In genomic region chr3:18724456-18724855, GRCh38 we compare ENCODE assay signal across 17 cellular contexts.
DNase-seq lines count a peak whose midpoint lies in the region; TF ChIP-seq lines count a peak whose summit lies in the region.
"Had no signal": no experiment of that assay in that cellular context is flagged by ENCODE, and none has a peak within 500 bp of the region (broad histone marks: within the 10 kb centered on the region; RNA-seq: fewer than 3 reads in every experiment).

No MANE protein-coding gene starts in this region.

- H3K36me3 ChIP-seq in Loucy (ENCODE audit: insufficient read depth, low read length) (no peaks in the 10 kb centered on the region), neural progenitor cell (no peaks in the 10 kb centered on the region)
- H3K36me3 ChIP-seq: pancreas had no signal

- H3K4me3 ChIP-seq in Loucy (ENCODE audit: low read length, poor library complexity, severe bottlenecking) (no peak overlapping the region), neural progenitor cell (no peak overlapping the region)
- H3K4me3 ChIP-seq: A549, coronary artery, pancreas had no signal

- peaks cover 17% of the 10 kb centered on the region for H3K36me3 Mint-ChIP-seq in activated CD4-positive, alpha-beta T cell treated with anti-CD3 and anti-CD28 coated beads, Interleukin-2, amount 10 ng/mL, durations not matched to agents 24 days and 14 days (ENCODE audit: low read depth)
- peaks cover 9% of the 10 kb centered on the region for H3K36me3 Mint-ChIP-seq in activated naive CD8-positive, alpha-beta T cell
- H3K36me3 Mint-ChIP-seq in neural progenitor cell: no peaks in the 10 kb centered on the region

- peak; percentile 71 for DNase-seq in activated CD4-positive, alpha-beta T cell treated with anti-CD3 and anti-CD28 coated beads, Interleukin-2, amount 10 ng/mL, durations not matched to agents 24 days and 14 days
- no peak for DNase-seq in activated CD4-positive, alpha-beta T cell treated with anti-CD3 and anti-CD28 coated beads for 4 hours
- DNase-seq in neural progenitor cell (ENCODE audit: low spot score) (peak; percentile 16), SW 1271 (lab: John Stamatoyannopoulos, UW) (no peak), NCI-H82 (lab: John Stamatoyannopoulos, UW) (no peak), head of caudate nucleus (no peak)
- DNase-seq: DMS153; H9; NCI-H1436; NCI-H524 treated with DMSO at 0.1 percent for 48 hours; pancreas; stimulated activated naive CD4-positive, alpha-beta T cell treated with Interleukin-2 at 50 U/mL for 16 hours had no signal

- H3K4me2 ChIP-seq in Loucy (ENCODE audit: low read depth, low read length, poor library complexity, severe bottlenecking) (peak overlapping the region; percentile 66), neural progenitor cell (no peak overlapping the region)
- H3K4me2 ChIP-seq: A549 had no signal

- H3K79me2 ChIP-seq in Loucy (ENCODE audit: insufficient read depth, low read length) (no peaks in the 10 kb centered on the region), neural progenitor cell (ENCODE audit: low read depth) (no peaks in the 10 kb centered on the region)

- H3K4me1 ChIP-seq in Loucy (ENCODE audit: insufficient read depth, low read length, poor library complexity, severe bottlenecking): peaks cover 36% of the 10 kb centered on the region
- no peaks in the 10 kb centered on the region for H3K4me1 ChIP-seq in neural progenitor cell
- H3K4me1 ChIP-seq: A549, pancreas had no signal

- no peak overlapping the region for H3K9ac ChIP-seq in Loucy (ENCODE audit: low read depth, low read length, poor library complexity, severe bottlenecking)
- no peak overlapping the region for H3K9ac ChIP-seq in neural progenitor cell

- H2AFZ ChIP-seq in Loucy (ENCODE audit: low read length) (no peak overlapping the region), neural progenitor cell (replicated peaks) (no peak overlapping the region)

- no peaks in the 10 kb centered on the region for H3K9me2 ChIP-seq in Loucy (replicated peaks; ENCODE audit: low read depth, low read length)

- peaks cover 4% of the 10 kb centered on the region for H3K9me3 Mint-ChIP-seq in activated CD4-positive, alpha-beta T cell treated with anti-CD3 and anti-CD28 coated beads, Interleukin-2, amount 10 ng/mL, durations not matched to agents 24 days and 14 days
- no peaks in the 10 kb centered on the region for H3K9me3 Mint-ChIP-seq in activated naive CD8-positive, alpha-beta T cell (ENCODE audit: low read depth)
- H3K9me3 Mint-ChIP-seq in neural progenitor cell: no peaks in the 10 kb centered on the region
- H3K9me3 Mint-ChIP-seq: H9 had no signal

- H3K27ac Mint-ChIP-seq in activated CD4-positive, alpha-beta T cell treated with anti-CD3 and anti-CD28 coated beads, Interleukin-2, amount 10 ng/mL, durations not matched to agents 24 days and 14 days: peak overlapping the region; percentile 96
- peak overlapping the region; percentile 95 for H3K27ac Mint-ChIP-seq in activated naive CD8-positive, alpha-beta T cell
- H3K27ac Mint-ChIP-seq in neural progenitor cell: no peak overlapping the region
- H3K27ac Mint-ChIP-seq: H9 had no signal

- H3K9me3 ChIP-seq in Loucy (ENCODE audit: insufficient read depth, low read depth, low read length) (no peaks in the 10 kb centered on the region), neural progenitor cell (ENCODE audit: low read depth) (no peaks in the 10 kb centered on the region)
- H3K9me3 ChIP-seq: A549, pancreas had no signal

- H3K27ac ChIP-seq in neural progenitor cell: no peak overlapping the region
- H3K27ac ChIP-seq: A549, coronary artery, pancreas, VCaP had no signal

- intact Hi-C loops in activated CD4-positive, alpha-beta T cell treated with anti-CD3 and anti-CD28 coated beads, Interleukin-2, amount 10 ng/mL, durations not matched to agents 24 days and 14 days (cut with micrococcal nuclease): no loop called here
- intact Hi-C loops in head of caudate nucleus (cut with DNase I): no loop called here

- no peaks in the 10 kb centered on the region for H3F3A ChIP-seq in Loucy (ENCODE audit: low read depth)
- H3F3A ChIP-seq in neural progenitor cell (ENCODE audit: low read depth): no peaks in the 10 kb centered on the region

- H3K27me3 Mint-ChIP-seq in activated CD4-positive, alpha-beta T cell treated with anti-CD3 and anti-CD28 coated beads, Interleukin-2, amount 10 ng/mL, durations not matched to agents 24 days and 14 days: no peaks in the 10 kb centered on the region
- H3K27me3 Mint-ChIP-seq in activated naive CD8-positive, alpha-beta T cell: no peaks in the 10 kb centered on the region
- no peaks in the 10 kb centered on the region for H3K27me3 Mint-ChIP-seq in neural progenitor cell (ENCODE audit: insufficient read depth, low read depth)

- no peak for TF ChIP-seq CTCF in Loucy (conservative IDR thresholded peaks at IDR 0.05; ENCODE audit: low read length)
- TF ChIP-seq CTCF in neural progenitor cell (IDR thresholded peaks at IDR 0.05): no peak

- peaks cover 49% of the 10 kb centered on the region for H3K4me1 Mint-ChIP-seq in activated CD4-positive, alpha-beta T cell treated with anti-CD3 and anti-CD28 coated beads, Interleukin-2, amount 10 ng/mL, durations not matched to agents 24 days and 14 days
- peaks cover 71% of the 10 kb centered on the region for H3K4me1 Mint-ChIP-seq in activated naive CD8-positive, alpha-beta T cell (ENCODE audit: low read depth)
- peaks cover 12% of the 10 kb centered on the region for H3K4me1 Mint-ChIP-seq in neural progenitor cell

- no peaks in the 10 kb centered on the region for H4K20me1 ChIP-seq in Loucy (ENCODE audit: insufficient read depth, low read length, poor library complexity, severe bottlenecking)
- H4K20me1 ChIP-seq in neural progenitor cell (ENCODE audit: low read depth): no peaks in the 10 kb centered on the region

- H3K27me3 ChIP-seq in Loucy (ENCODE audit: insufficient read depth, low read length, poor library complexity, severe bottlenecking) (no peaks in the 10 kb centered on the region), neural progenitor cell (no peaks in the 10 kb centered on the region)
- H3K27me3 ChIP-seq: pancreas had no signal

- peak overlapping the region; percentile 71 for H3K4me3 Mint-ChIP-seq in activated CD4-positive, alpha-beta T cell treated with anti-CD3 and anti-CD28 coated beads, Interleukin-2, amount 10 ng/mL, durations not matched to agents 24 days and 14 days
- H3K4me3 Mint-ChIP-seq in activated naive CD8-positive, alpha-beta T cell: peak overlapping the region; percentile 73
- no peak overlapping the region for H3K4me3 Mint-ChIP-seq in neural progenitor cell
- H3K4me3 Mint-ChIP-seq: H9 had no signal

Comparison
In these comparisons a context has a peak if more than half of its experiments do, and no peak if none do; other contexts are left out.
1. DNase-seq: peak in activated CD4-positive, alpha-beta T cell treated with anti-CD3 and anti-CD28 coated beads, Interleukin-2, amount 10 ng/mL, durations not matched to agents 24 days and 14 days (single experiment) and neural progenitor cell (single experiment); none in activated CD4-positive, alpha-beta T cell treated with anti-CD3 and anti-CD28 coated beads for 4 hours (0 of 2), SW 1271 (0 of 2), NCI-H82 (single experiment) and head of caudate nucleus (0 of 42).